ENCODE assay signal across 8 cellular contexts in genomic region chr12:4271433-4272013, GRCh38. TPM values are rescaled to one million over a fixed set of nuclear protein-coding genes. Genes with fewer than 3 reads are reported as not detected.
A peak's percentile ranks its signal among the peaks of the same experiment; 100 is the strongest.
DNase-seq lines count a peak whose midpoint lies in the region; ATAC-seq and TF ChIP-seq lines count a peak whose summit lies in the region.

No MANE protein-coding gene starts in this region.

- peaks cover 25% of the 10 kb centered on the region for H3K27me3 ChIP-seq in cardiac muscle cell

- H3K9me3 Mint-ChIP-seq in activated T-helper 1 cell treated with anti-CD3 and anti-CD28 coated beads, Interleukin-12 subunit alpha, Interleukin-12 subunit beta, Interleukin-2, Interleukin-4 antibody, amounts not matched to agents 30 ng/mL and 10 ng/mL and 1 ng/mL, durations not matched to agents 14 hours and 24 hours and 36 hours, result no peaks in the 10 kb centered on the region

- no peak overlapping the region for H3K27ac ChIP-seq in cardiac muscle cell

- ATAC-seq in Right ventricle myocardium inferior, result no peak
- ATAC-seq in HG03159 (IDR thresholded peaks at IDR 0.05; ENCODE audit: unreplicated experiment), result peak; percentile 10

- H3K4me3 ChIP-seq in cardiac muscle cell (peak overlapping the region; percentile 62), iPS-18c (ENCODE audit: insufficient read depth, low read depth, low read length) (peak overlapping the region; percentile 61)

- intact Hi-C loops in Right ventricle myocardium inferior (cut with DNase I), result loop anchor here (2.0 to 5.0 kb wide), 2 partner anchors 165 to 239 kb away; no protein-coding TSS in a partner anchor
- intact Hi-C loops in activated T-helper 1 cell treated with anti-CD3 and anti-CD28 coated beads, Interleukin-12 subunit alpha, Interleukin-12 subunit beta, Interleukin-2, Interleukin-4 antibody, amounts not matched to agents 30 ng/mL and 10 ng/mL and 1 ng/mL, durations not matched to agents 14 hours and 24 hours and 36 hours (cut with micrococcal nuclease), result loop anchor here (1.0 to 10.0 kb wide), 10 partner anchors 50 to 517 kb away; partner anchors contain the start of genes CRACR2A, PARP11 and TIGAR

- no peak for TF ChIP-seq CTCF in cardiac muscle cell (IDR thresholded peaks at IDR 0.05; ENCODE audit: low read depth, low read length)

- peaks cover 35% of the 10 kb centered on the region for H3K4me1 Mint-ChIP-seq in activated T-helper 1 cell treated with anti-CD3 and anti-CD28 coated beads, Interleukin-12 subunit alpha, Interleukin-12 subunit beta, Interleukin-2, Interleukin-4 antibody, amounts not matched to agents 30 ng/mL and 10 ng/mL and 1 ng/mL, durations not matched to agents 14 hours and 24 hours and 36 hours (ENCODE audit: low read depth)

- H3K9me3 ChIP-seq in cardiac muscle cell (ENCODE audit: low read depth), result no peaks in the 10 kb centered on the region
- H3K9me3 ChIP-seq in iPS-18c (ENCODE audit: control insufficient read depth, insufficient read depth, low read length), result peaks cover 4% of the 10 kb centered on the region

- peak overlapping the region; percentile 90 for H3K4me3 Mint-ChIP-seq in activated T-helper 1 cell treated with anti-CD3 and anti-CD28 coated beads, Interleukin-12 subunit alpha, Interleukin-12 subunit beta, Interleukin-2, Interleukin-4 antibody, amounts not matched to agents 30 ng/mL and 10 ng/mL and 1 ng/mL, durations not matched to agents 14 hours and 24 hours and 36 hours

- H3K4me1 ChIP-seq in cardiac muscle cell (ENCODE audit: low read depth), result peaks cover 9% of the 10 kb centered on the region

- DNase-seq in cardiac muscle cell (ENCODE audit: low read depth in 1 of 2, low spot score in 1 of 2), result peak in 1 of 2 donors; percentile 49
- no peak for DNase-seq in Right ventricle myocardium inferior (ENCODE audit: missing footprints)
- DNase-seq in activated T-helper 1 cell treated with anti-CD3 and anti-CD28 coated beads, Interleukin-12 subunit alpha, Interleukin-12 subunit beta, Interleukin-2, Interleukin-4 antibody, amounts not matched to agents 30 ng/mL and 10 ng/mL and 1 ng/mL, durations not matched to agents 14 hours and 24 hours and 36 hours (ENCODE audit: low spot score), result peak; percentile 68
- DNase-seq in stimulated activated CD8-positive, alpha-beta memory T cell treated with anti-CD3 and anti-CD28 coated beads, Interleukin-4, amount 100 ng/mL, for 4 hours (ENCODE audit: low read depth in 2 of 2, low spot score in 1 of 2), result peak; percentile 18 to 40
- DNase-seq in DMS153 treated with DMSO at 0.1 percent for 48 hours (lab: John Stamatoyannopoulos, UW; ENCODE audit: unreplicated experiment), result no peak
- no peak for DNase-seq in HT-29 (ENCODE audit: low spot score)

- H3K36me3 Mint-ChIP-seq in activated T-helper 1 cell treated with anti-CD3 and anti-CD28 coated beads, Interleukin-12 subunit alpha, Interleukin-12 subunit beta, Interleukin-2, Interleukin-4 antibody, amounts not matched to agents 30 ng/mL and 10 ng/mL and 1 ng/mL, durations not matched to agents 14 hours and 24 hours and 36 hours (ENCODE audit: low read depth), result peaks cover 14% of the 10 kb centered on the region

- no peaks in the 10 kb centered on the region for H3K27me3 Mint-ChIP-seq in activated T-helper 1 cell treated with anti-CD3 and anti-CD28 coated beads, Interleukin-12 subunit alpha, Interleukin-12 subunit beta, Interleukin-2, Interleukin-4 antibody, amounts not matched to agents 30 ng/mL and 10 ng/mL and 1 ng/mL, durations not matched to agents 14 hours and 24 hours and 36 hours (ENCODE audit: insufficient read depth)

- no peaks in the 10 kb centered on the region for H3K36me3 ChIP-seq in cardiac muscle cell

- H3K27ac Mint-ChIP-seq in activated T-helper 1 cell treated with anti-CD3 and anti-CD28 coated beads, Interleukin-12 subunit alpha, Interleukin-12 subunit beta, Interleukin-2, Interleukin-4 antibody, amounts not matched to agents 30 ng/mL and 10 ng/mL and 1 ng/mL, durations not matched to agents 14 hours and 24 hours and 36 hours, result peak overlapping the region; percentile 100

RNA-seq across cellular contexts. Expression of gene CCND2, which starts 2.0 kb away (rescaled TPM):
- 89.9 and 110 TPM in 2 replicates for total RNA-seq in cardiac muscle cell
- polyA plus RNA-seq in cardiac muscle cell, result 91.5 and 94.4 TPM in 2 replicates
- total RNA-seq in Right ventricle myocardium inferior, result 214 TPM
- total RNA-seq in activated T-helper 1 cell treated with anti-CD3 and anti-CD28 coated beads, Interleukin-12 subunit alpha, Interleukin-12 subunit beta, Interleukin-2, Interleukin-4 antibody, amounts not matched to agents 30 ng/mL and 10 ng/mL and 1 ng/mL, durations not matched to agents 14 hours and 24 hours and 36 hours, result 548 and 549 TPM in 2 replicates
- not detected in 2 replicates for total RNA-seq in HT-29 (2014; rRNA removed; shearing (Covaris generic))

RNA-seq across cellular contexts. Expression of gene TIGAR, which starts 49.5 kb away (rescaled TPM):
- 2.7 and 3.2 TPM in 2 replicates for total RNA-seq in cardiac muscle cell
- 8.5 and 16.4 TPM in 2 replicates for polyA plus RNA-seq in cardiac muscle cell
- 16.5 TPM for total RNA-seq in Right ventricle myocardium inferior
- 14.4 TPM in 2 replicates for total RNA-seq in activated T-helper 1 cell treated with anti-CD3 and anti-CD28 coated beads, Interleukin-12 subunit alpha, Interleukin-12 subunit beta, Interleukin-2, Interleukin-4 antibody, amounts not matched to agents 30 ng/mL and 10 ng/mL and 1 ng/mL, durations not matched to agents 14 hours and 24 hours and 36 hours
- 2.2 and 4.6 TPM in 2 replicates for total RNA-seq in HT-29 (2014; rRNA removed; shearing (Covaris generic))

Comparison
In these comparisons a context has a peak if more than half of its experiments do, and no peak if none do; other contexts are left out.
1. DNase-seq: peak in activated T-helper 1 cell treated with anti-CD3 and anti-CD28 coated beads, Interleukin-12 subunit alpha, Interleukin-12 subunit beta, Interleukin-2, Interleukin-4 antibody, amounts not matched to agents 30 ng/mL and 10 ng/mL and 1 ng/mL, durations not matched to agents 14 hours and 24 hours and 36 hours (single experiment) and stimulated activated CD8-positive, alpha-beta memory T cell treated with anti-CD3 and anti-CD28 coated beads, Interleukin-4, amount 100 ng/mL, for 4 hours (2 of 2); none in Right ventricle myocardium inferior (single experiment), DMS153 treated with DMSO at 0.1 percent for 48 hours (single experiment) and HT-29 (single experiment).
2. RNA of gene CCND2, which starts 2.0 kb away (total RNA-seq): 548 to 549 TPM in activated T-helper 1 cell treated with anti-CD3 and anti-CD28 coated beads, Interleukin-12 subunit alpha, Interleukin-12 subunit beta, Interleukin-2, Interleukin-4 antibody, amounts not matched to agents 30 ng/mL and 10 ng/mL and 1 ng/mL, durations not matched to agents 14 hours and 24 hours and 36 hours, 214 TPM in Right ventricle myocardium inferior (single experiment) and 89.9 to 110 TPM in cardiac muscle cell; not detected in HT-29; every median in the first group is over 10 times any median in the second.